15 cellular contexts compared by ENCODE assay signal in genomic region chr10:14723052-14723689, GRCh38. TPM values are rescaled to one million over a fixed set of nuclear protein-coding genes. Genes with fewer than 3 reads are reported as not detected.
DNase-seq lines count a peak whose midpoint lies in the region.
"Had no signal": no experiment of that assay in that cellular context is flagged by ENCODE, and none has a peak within 500 bp of the region (broad histone marks: within the 10 kb centered on the region; RNA-seq: fewer than 3 reads in every experiment).

No MANE protein-coding gene starts in this region.

- H2BK120ac ChIP-seq in trophoblast cell (ENCODE audit: insufficient read depth, low read length, poor library complexity), result no peak overlapping the region

- H3K79me1 ChIP-seq in trophoblast cell (ENCODE audit: low read length), result no peaks in the 10 kb centered on the region

- no peaks in the 10 kb centered on the region for H3K27me3 Mint-ChIP-seq in activated naive CD4-positive, alpha-beta T cell treated with anti-CD3 and anti-CD28 coated beads for 36 hours (ENCODE audit: low read depth)

- no peak overlapping the region for H2AK5ac ChIP-seq in trophoblast cell (ENCODE audit: low read length)

- no CpG with 5 or more reads among the region's 5 CpGs for whole genome bisulfite sequencing in trophoblast cell (ENCODE audit: extremely low coverage, insufficient coverage, insufficient read length)

- DNase-seq in Jurkat, Clone E6-1 (ENCODE audit: low read depth, low spot score), result peak; percentile 21
- peak; percentile 23 to 29 for DNase-seq in activated CD4-positive, alpha-beta T cell treated with anti-CD3 and anti-CD28 coated beads for 4 hours
- DNase-seq in activated naive CD4-positive, alpha-beta T cell treated with anti-CD3 and anti-CD28 coated beads for 36 hours, result peak; percentile 67
- no peak for DNase-seq in trophoblast cell
- DNase-seq in mucosa of gallbladder (ENCODE audit: low spot score), result no peak
- no peak for DNase-seq in NAMALWA (ENCODE audit: low spot score)
- no peak for DNase-seq in EL
- DNase-seq: amygdala, GM23248, NCI-H1417 treated with DMSO at 0.1 percent for 48 hours, spleen, SW 1271 had no signal

- H3K4me3 ChIP-seq in Jurkat, Clone E6-1 (ENCODE audit: low read length), result no peak overlapping the region
- no peak overlapping the region for H3K4me3 ChIP-seq in trophoblast cell (ENCODE audit: low read depth, low read length)
- H3K4me3 ChIP-seq: GM23248, spleen, vagina had no signal

- H3K9me3 Mint-ChIP-seq in activated naive CD4-positive, alpha-beta T cell treated with anti-CD3 and anti-CD28 coated beads for 36 hours, result peaks cover 4% of the 10 kb centered on the region

- H2BK12ac ChIP-seq in trophoblast cell (ENCODE audit: low read length), result no peak overlapping the region

- H3K9ac ChIP-seq in trophoblast cell (ENCODE audit: low read length), result peak overlapping the region; percentile 65
- H3K9ac ChIP-seq: GM23248 had no signal

- H3K27ac Mint-ChIP-seq in activated naive CD4-positive, alpha-beta T cell treated with anti-CD3 and anti-CD28 coated beads for 36 hours, result no peak overlapping the region
- H3K27ac Mint-ChIP-seq: CD14-positive monocyte had no signal

- H4K12ac ChIP-seq in trophoblast cell (ENCODE audit: low read depth, low read length), result no peak overlapping the region

- no peaks in the 10 kb centered on the region for H3K4me1 ChIP-seq in trophoblast cell (ENCODE audit: control insufficient read depth in 1 of 2, insufficient read depth in 2 of 2, low read length in 2 of 2)
- H3K4me1 ChIP-seq: vagina had no signal

- H3K4ac ChIP-seq in trophoblast cell (ENCODE audit: low read depth, low read length), result no peak overlapping the region

- no peak overlapping the region for H3K18ac ChIP-seq in trophoblast cell (ENCODE audit: low read length)

- H4K91ac ChIP-seq in trophoblast cell (ENCODE audit: low read depth, low read length), result no peak overlapping the region

- no peak overlapping the region for H4K8ac ChIP-seq in trophoblast cell (ENCODE audit: low read depth, low read length)

- H3K79me2 ChIP-seq in trophoblast cell (ENCODE audit: control insufficient read depth, insufficient read depth, low read length, poor library complexity), result no peaks in the 10 kb centered on the region

- CTCF ChIA-PET in activated naive CD4-positive, alpha-beta T cell treated with anti-CD3 and anti-CD28 coated beads for 36 hours (lab: Charles Lee), result no interaction called here

- H3K27ac ChIP-seq in trophoblast cell (ENCODE audit: low read depth, low read length), result no peak overlapping the region
- H3K27ac ChIP-seq: epithelial cell of prostate, GM23248, vagina had no signal

- H3K14ac ChIP-seq in trophoblast cell (ENCODE audit: low read length), result no peak overlapping the region

- no peaks in the 10 kb centered on the region for H3K27me3 ChIP-seq in trophoblast cell (ENCODE audit: insufficient read depth, low read length)
- H3K27me3 ChIP-seq: spleen, vagina had no signal

- H3K23ac ChIP-seq in trophoblast cell (ENCODE audit: low read length), result no peak overlapping the region

- H3K36me3 Mint-ChIP-seq in activated naive CD4-positive, alpha-beta T cell treated with anti-CD3 and anti-CD28 coated beads for 36 hours (ENCODE audit: low read depth), result no peaks in the 10 kb centered on the region
- H3K36me3 Mint-ChIP-seq: CD14-positive monocyte had no signal

- H3K9me3 ChIP-seq in trophoblast cell (ENCODE audit: insufficient read depth, low read depth, low read length), result no peaks in the 10 kb centered on the region
- H3K9me3 ChIP-seq: vagina had no signal

- intact Hi-C loops in activated naive CD4-positive, alpha-beta T cell treated with anti-CD3 and anti-CD28 coated beads for 36 hours (cut with micrococcal nuclease), result loop anchor here (1.0 to 2.0 kb wide), 2 partner anchors 20 to 118 kb away; no protein-coding TSS in a partner anchor

- peaks cover 35% of the 10 kb centered on the region for H3K4me1 Mint-ChIP-seq in activated naive CD4-positive, alpha-beta T cell treated with anti-CD3 and anti-CD28 coated beads for 36 hours (ENCODE audit: low read depth)

- H2BK5ac ChIP-seq in trophoblast cell (ENCODE audit: low read depth, low read length, poor library complexity), result no peak overlapping the region

- H3K4me2 ChIP-seq in trophoblast cell (ENCODE audit: low read length), result no peak overlapping the region

- H3K36me3 ChIP-seq in trophoblast cell (ENCODE audit: control insufficient read depth in 1 of 2, insufficient read depth in 2 of 2, low read length in 2 of 2), result no peaks in the 10 kb centered on the region
- H3K36me3 ChIP-seq: spleen, vagina had no signal

- H2AFZ ChIP-seq in trophoblast cell (ENCODE audit: insufficient read depth, low read length, poor library complexity), result no peak overlapping the region
- H2AFZ ChIP-seq: GM23248 had no signal

- H3K4me3 Mint-ChIP-seq in activated naive CD4-positive, alpha-beta T cell treated with anti-CD3 and anti-CD28 coated beads for 36 hours, result no peak overlapping the region
- H3K4me3 Mint-ChIP-seq: CD14-positive monocyte had no signal

RNA-seq across cellular contexts. Expression of gene FAM107B, which starts 51.5 kb away (rescaled TPM):
- 32.2 TPM for polyA plus RNA-seq in Jurkat, Clone E6-1 (2012; ENCODE audit: insufficient read depth, insufficient read length)
- total RNA-seq in activated naive CD4-positive, alpha-beta T cell treated with anti-CD3 and anti-CD28 coated beads for 36 hours, result 100 to 1,000 TPM; 105 to 129 TPM
- polyA plus RNA-seq in trophoblast cell (2013), result 70.9 and 75.6 TPM in 2 replicates
- 145 TPM for total RNA-seq in mucosa of gallbladder

Comparison
In these comparisons a context has a peak if more than half of its experiments do, and no peak if none do; other contexts are left out.
1. DNase-seq: peak in Jurkat, Clone E6-1 (single experiment), activated CD4-positive, alpha-beta T cell treated with anti-CD3 and anti-CD28 coated beads for 4 hours (2 of 2) and activated naive CD4-positive, alpha-beta T cell treated with anti-CD3 and anti-CD28 coated beads for 36 hours (single experiment); none in trophoblast cell (0 of 2), mucosa of gallbladder (single experiment), NAMALWA (single experiment) and EL (single experiment).